Comparison of ENCODE assay signal across 11 cellular contexts in genomic region chr6:155273438-155273837, GRCh38. TPM values are rescaled to one million over a fixed set of nuclear protein-coding genes. Genes with fewer than 3 reads are reported as not detected.
A peak's percentile ranks its signal among the peaks of the same experiment; 100 is the strongest.
DNase-seq lines count a peak whose midpoint lies in the region; ATAC-seq, FAIRE-seq and TF ChIP-seq lines count a peak whose summit lies in the region.
"Had no signal": no experiment of that assay in that cellular context is flagged by ENCODE, and none has a peak within 500 bp of the region (broad histone marks: within the 10 kb centered on the region; RNA-seq: fewer than 3 reads in every experiment).

No MANE protein-coding gene starts in this region.

- peaks cover 10% of the 10 kb centered on the region for H3K36me3 ChIP-seq in A673 (ENCODE audit: insufficient read depth, low read length, poor library complexity, severe bottlenecking)
- H3K36me3 ChIP-seq in bronchial epithelial cell (ENCODE audit: control insufficient read depth, insufficient read depth, low read length): no peaks in the 10 kb centered on the region

- peaks cover 31% of the 10 kb centered on the region for H3K4me1 ChIP-seq in A673 (ENCODE audit: insufficient read depth, low read length, poor library complexity, severe bottlenecking)

- peak overlapping the region; percentile 35 for H3K27ac ChIP-seq in A673 (ENCODE audit: low read depth, low read length, poor library complexity, severe bottlenecking)

- no peaks in the 10 kb centered on the region for H3K27me3 ChIP-seq in A673 (replicated peaks; ENCODE audit: insufficient read depth, low read depth, low read length, poor library complexity)
- no peaks in the 10 kb centered on the region for H3K27me3 ChIP-seq in bronchial epithelial cell (ENCODE audit: control insufficient read depth, insufficient read depth, low read length)

- intact Hi-C loops in A673 (cut with micrococcal nuclease; ENCODE audit: unreplicated experiment): no loop called here

- CTCF ChIA-PET in A673 (lab: Charles Lee): no interaction called here

- no TSS peak for BruUV-seq in A673 (replicated peaks; lab: Mats Ljungman, UMichigan)

- FAIRE-seq in bronchial epithelial cell (lab: Jason Lieb, UNC): no peak
- FAIRE-seq: G401.6 had no signal

- TF ChIP-seq CTCF in A673 (conservative IDR thresholded peaks at IDR 0.05; ENCODE audit: low read depth, low read length): no peak
- TF ChIP-seq CTCF in bronchial epithelial cell (IDR thresholded peaks at IDR 0.05; ENCODE audit: insufficient read depth, low read length, severe bottlenecking): no peak

- ATAC-seq in HG02610 (IDR thresholded peaks at IDR 0.05; ENCODE audit: unreplicated experiment): peak; percentile 57
- no peak for ATAC-seq in GM21360 (IDR thresholded peaks at IDR 0.05; ENCODE audit: unreplicated experiment)

- DNase-seq in A673 (ENCODE audit: low spot score) (peak; percentile 48), bronchial epithelial cell (ENCODE audit: low read depth) (peak; percentile 29), lung microvascular endothelial cell (ENCODE audit: low read depth in 2 of 2) (peak; percentile 95 to 99), NCI-H524 treated with DMSO at 0.1 percent for 48 hours (lab: John Stamatoyannopoulos, UW) (no peak), NCI-H1105 (lab: John Stamatoyannopoulos, UW) (no peak)
- no peak for DNase-seq in effector CD4-positive, alpha-beta T cell
- DNase-seq: activated CD4-positive, alpha-beta T cell treated with anti-CD3 and anti-CD28 coated beads for 4 hours had no signal

- no peaks in the 10 kb centered on the region for H3K9me3 ChIP-seq in A673 (ENCODE audit: low read depth, low read length, poor library complexity, severe bottlenecking)

- POLR2A ChIA-PET in A673 (lab: Charles Lee; ENCODE audit: low non-redundant PET): no interaction called here

- H3K4me3 ChIP-seq in A673 (ENCODE audit: low read depth, low read length, poor library complexity, severe bottlenecking) (no peak overlapping the region), bronchial epithelial cell (ENCODE audit: low read depth, low read length) (no peak overlapping the region)

RNA-seq across cellular contexts. Expression of gene CLDN20, which starts 9.6 kb away (rescaled TPM):
- not detected in 2 replicates for total RNA-seq in A673 (2021)
- total RNA-seq in bronchial epithelial cell: not detected in 2 replicates
- not detected in 2 replicates for total RNA-seq in lung microvascular endothelial cell
- total RNA-seq: mononuclear cell had no signal

RNA-seq across cellular contexts. Expression of gene TFB1M, which starts 40.8 kb away (rescaled TPM):
- total RNA-seq in A673 (2021): 40.3 and 47.6 TPM in 2 replicates
- 11.6 and 15.1 TPM in 2 replicates for total RNA-seq in bronchial epithelial cell
- 9.6 and 11.7 TPM in 2 replicates for total RNA-seq in lung microvascular endothelial cell

Comparison
In these comparisons a context has a peak if more than half of its experiments do, and no peak if none do; other contexts are left out.
1. DNase-seq: peak in A673 (single experiment), bronchial epithelial cell (single experiment) and lung microvascular endothelial cell (2 of 2); none in NCI-H524 treated with DMSO at 0.1 percent for 48 hours (single experiment), effector CD4-positive, alpha-beta T cell (single experiment) and NCI-H1105 (single experiment).